In genomic region chr1:30600258-30600657, GRCh38 we compare ENCODE assay signal across 1 cellular context.
TF ChIP-seq lines count a peak whose summit lies in the region.

No MANE protein-coding gene starts in this region.

TF ChIP-seq in H1, 55 proteins besides CTCF, POLR2A, EP300 and RAD21 (continued from another document):
- TF ChIP-seq NANOG (IDR thresholded peaks at IDR 0.05; ENCODE audit: insufficient read depth, low read depth, low read length, poor library complexity, severe bottlenecking) (no peak), NRF1 (IDR thresholded peaks at IDR 0.05; ENCODE audit: low read depth, low read length) (no peak), TEAD4 (IDR thresholded peaks at IDR 0.05; ENCODE audit: low read depth, low read length) (no peak), ATF3 (IDR thresholded peaks at IDR 0.05; ENCODE audit: insufficient read depth, low read depth, low read length) (no peak), POLR2AphosphoS5 (IDR thresholded peaks at IDR 0.05; ENCODE audit: low read depth, low read length) (no peak), TAF7 (optimal IDR thresholded peaks at IDR 0.05; ENCODE audit: borderline replicate concordance, low read depth, low read length) (no peak)
